23 cellular contexts compared by ENCODE assay signal in the genomic region with DNA sequence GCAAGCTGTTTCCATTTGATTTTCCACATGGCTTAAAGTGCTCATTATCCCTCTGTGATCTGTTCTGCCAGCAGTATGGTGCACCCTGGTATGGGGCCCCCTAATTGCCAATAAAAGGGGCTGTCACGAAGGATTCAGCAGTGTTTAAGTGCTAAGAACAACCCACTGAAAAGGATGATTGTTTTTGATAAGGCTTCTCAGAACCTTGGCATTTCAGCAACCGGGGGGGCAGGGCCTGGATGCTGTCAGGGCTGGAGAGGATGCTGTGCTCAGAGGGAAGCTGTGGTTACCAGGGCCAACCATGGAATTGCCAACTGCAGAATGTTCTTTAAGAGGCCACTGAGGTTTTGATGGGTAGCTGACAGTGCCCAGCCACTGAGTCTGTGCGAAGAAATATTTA.
A peak's percentile ranks its signal among the peaks of the same experiment; 100 is the strongest.
DNase-seq lines count a peak whose midpoint lies in the region; ATAC-seq and TF ChIP-seq lines count a peak whose summit lies in the region.
"Had no signal": no experiment of that assay in that cellular context is flagged by ENCODE, and none has a peak within 500 bp of the region (broad histone marks: within the 10 kb centered on the region; RNA-seq: fewer than 3 reads in every experiment).

No MANE protein-coding gene starts in this region.

- H3K79me2 ChIP-seq in GM23248 (ENCODE audit: insufficient read depth) (peaks cover 49% of the 10 kb centered on the region), SK-N-SH (ENCODE audit: insufficient read depth) (peaks cover 54% of the 10 kb centered on the region)

- no peaks in the 10 kb centered on the region for H3K9me3 Mint-ChIP-seq in stimulated activated naive CD8-positive, alpha-beta T cell treated with anti-CD3 and anti-CD28 coated beads, Interleukin-15, amount 100 ng/mL, for 72 hours
- H3K9me3 Mint-ChIP-seq: activated naive CD4-positive, alpha-beta T cell treated with anti-CD3 and anti-CD28 coated beads, Interleukin-2, amount 10 ng/mL, durations not matched to agents 7 days and 5 days had no signal

- no peaks in the 10 kb centered on the region for H3K4me1 Mint-ChIP-seq in stimulated activated naive CD8-positive, alpha-beta T cell treated with anti-CD3 and anti-CD28 coated beads, Interleukin-15, amount 100 ng/mL, for 72 hours
- H3K4me1 Mint-ChIP-seq: activated naive CD4-positive, alpha-beta T cell treated with anti-CD3 and anti-CD28 coated beads, Interleukin-2, amount 10 ng/mL, durations not matched to agents 7 days and 5 days had no signal

- CTCF ChIA-PET in SK-N-SH (lab: Yijun Ruan, JAX): interaction anchor here (1.1 to 1.7 kb wide), 4 partner anchors 15 to 211 kb away, joined by 3 to 7 read pairs (median 3); no protein-coding TSS in a partner anchor

- H3K4me1 ChIP-seq in GM23248 (ENCODE audit: insufficient read depth): peaks cover 30% of the 10 kb centered on the region
- H3K4me1 ChIP-seq in SK-N-SH (ENCODE audit: control insufficient read depth in 1 of 2, insufficient read depth in 2 of 2, low read depth in 1 of 2, low read length in 1 of 2): peaks cover 29 to 33% of the 10 kb centered on the region in 2 experiments
- H3K4me1 ChIP-seq: BLaER1, body of pancreas, Peyer's patch, prostate gland had no signal

- TF ChIP-seq CTCF in SK-N-SH (IDR thresholded peaks at IDR 0.05): no peak
- TF ChIP-seq CTCF in dorsolateral prefrontal cortex (IDR thresholded peaks at IDR 0.05 in 54 of 56, conservative IDR thresholded peaks at IDR 0.05 in 2 of 56; ENCODE audit: low read depth in 1 of 56, partially characterized antibody in 56 of 56): no peak

- H2AFZ ChIP-seq in GM23248 (no peak overlapping the region), SK-N-SH (ENCODE audit: low read depth) (no peak overlapping the region)

- DNase-seq in GM23248 (peak; percentile 37), SK-N-SH (peak; percentile 51), dorsolateral prefrontal cortex (peak in 1 of 10 donors; percentile 38), retina (peak; percentile 84), H7 (no peak)
- DNase-seq in activated T-cell treated with anti-CD3 and anti-CD28 coated beads, Interleukin-2, amount 50 U/mL, for 1 hour: no peak
- DNase-seq in stimulated activated naive CD8-positive, alpha-beta T cell treated with anti-CD3 and anti-CD28 coated beads, Interleukin-15, amount 100 ng/mL, for 72 hours: no peak
- DNase-seq: activated naive CD4-positive, alpha-beta T cell treated with anti-CD3 and anti-CD28 coated beads, Interleukin-2, amount 10 ng/mL, durations not matched to agents 7 days and 5 days; body of pancreas; erythroblast; naive thymus-derived CD4-positive, alpha-beta T cell; NCI-H1105 treated with DMSO at 0.1 percent for 48 hours; NCI-H226; Peyer's patch; stimulated activated CD8-positive, alpha-beta memory T cell treated with anti-CD3 and anti-CD28 coated beads, Interleukin-4, amount 100 ng/mL, for 48 hours had no signal

- ATAC-seq in HG03521 (IDR thresholded peaks at IDR 0.05; ENCODE audit: unreplicated experiment): no peak
- no peak for ATAC-seq in stimulated activated naive CD8-positive, alpha-beta T cell treated with anti-CD3 and anti-CD28 coated beads, Interleukin-15, amount 100 ng/mL, for 72 hours
- ATAC-seq: body of pancreas; GM12878; HCT116; naive thymus-derived CD4-positive, alpha-beta T cell had no signal

- no peak overlapping the region for H3K4me3 ChIP-seq in GM23248
- no peak overlapping the region for H3K4me3 ChIP-seq in SK-N-SH (ENCODE audit: low read depth in 2 of 2, low read length in 1 of 2)
- no peak overlapping the region for H3K4me3 ChIP-seq in dorsolateral prefrontal cortex
- no peak overlapping the region for H3K4me3 ChIP-seq in H7 (ENCODE audit: insufficient read depth, low read depth, low read length)
- H3K4me3 ChIP-seq: BLaER1, body of pancreas, GM12878, lung, Peyer's patch, prostate gland, smooth muscle cell, thoracic aorta had no signal

- H3K4me3 Mint-ChIP-seq in stimulated activated naive CD8-positive, alpha-beta T cell treated with anti-CD3 and anti-CD28 coated beads, Interleukin-15, amount 100 ng/mL, for 72 hours: no peak overlapping the region
- H3K4me3 Mint-ChIP-seq: activated naive CD4-positive, alpha-beta T cell treated with anti-CD3 and anti-CD28 coated beads, Interleukin-2, amount 10 ng/mL, durations not matched to agents 7 days and 5 days; naive thymus-derived CD4-positive, alpha-beta T cell had no signal

- WGBS in GM23248 (ENCODE audit: low coverage in 1 of 2, low lambda C conversion rate in 2 of 2, missing lambda C conversion rate in 2 of 2), 2 experiments: 65 to 72% methylated on average over 3 of the region's 3 CpGs
- 37% methylated on average over 3 of the region's 3 CpGs for WGBS in SK-N-SH (ENCODE audit: low lambda C conversion rate)

- intact Hi-C loops in dorsolateral prefrontal cortex (cut with DNase I): loop anchor here in 1 of 2 donors (5.0 kb wide), 2 partner anchors 49 to 119 kb away; partner anchors contain the start of gene CTIF

- peak in 1 of 2 experiments; percentile 58; a peak in 1 of 4 replicates for TF ChIP-seq EP300 in SK-N-SH (IDR thresholded peaks at IDR 0.05; ENCODE audit: borderline replicate concordance in 1 of 2, low read depth in 1 of 2, low read length in 1 of 2)

- no peak for TF ChIP-seq RAD21 in SK-N-SH (IDR thresholded peaks at IDR 0.05; ENCODE audit: low read length)

- H4K20me1 ChIP-seq in GM23248 (ENCODE audit: insufficient read depth) (no peaks in the 10 kb centered on the region; the same call in 1 of the 2 replicates), SK-N-SH (ENCODE audit: insufficient read depth) (peaks cover 38% of the 10 kb centered on the region; the same call in 1 of the 2 replicates)

- H3K36me3 ChIP-seq in GM23248 (ENCODE audit: low read depth) (no peaks in the 10 kb centered on the region), SK-N-SH (replicated peaks in 1 of 2; ENCODE audit: control insufficient read depth in 1 of 2, insufficient read depth in 2 of 2, low read length in 1 of 2) (no peaks in the 10 kb centered on the region), H7 (replicated peaks; ENCODE audit: control insufficient read depth, insufficient read depth, low read length) (no peaks in the 10 kb centered on the region)
- H3K36me3 ChIP-seq: BLaER1, Peyer's patch, prostate gland, thoracic aorta had no signal

- H3K4me2 ChIP-seq in GM23248 (ENCODE audit: unreplicated experiment): no peak overlapping the region
- no peak overlapping the region; the same call in 1 of the 2 replicates for H3K4me2 ChIP-seq in SK-N-SH
- H3K4me2 ChIP-seq: BLaER1, smooth muscle cell had no signal

- H3K9me2 ChIP-seq in GM23248 (ENCODE audit: insufficient read depth) (no peaks in the 10 kb centered on the region), SK-N-SH (no peaks in the 10 kb centered on the region)

- POLR2A ChIA-PET in SK-N-SH (lab: Yijun Ruan, JAX): no interaction called here

- H3K9ac ChIP-seq in GM23248 (no peak overlapping the region), SK-N-SH (no peak overlapping the region)
- H3K9ac ChIP-seq: BLaER1 had no signal

- H3F3A ChIP-seq in GM23248 (ENCODE audit: insufficient read depth): 0 out of 2 replicates have a peak, but pooled peaks cover 11% of the 10 kb centered on the region
- H3F3A ChIP-seq in SK-N-SH (replicated peaks; ENCODE audit: insufficient read depth): peaks cover 18% of the 10 kb centered on the region

- H3K9me3 ChIP-seq in GM23248 (ENCODE audit: low read depth): no peaks in the 10 kb centered on the region
- no peaks in the 10 kb centered on the region for H3K9me3 ChIP-seq in SK-N-SH
- H3K9me3 ChIP-seq: BLaER1, body of pancreas, Peyer's patch, prostate gland, thoracic aorta had no signal

- H3K27ac ChIP-seq in GM23248 (peak overlapping the region; percentile 51), SK-N-SH (ENCODE audit: low read depth in 2 of 2, low read length in 1 of 2) (peak overlapping the region in 1 of 2 experiments; percentile 50; a peak in 1 of 4 replicates), dorsolateral prefrontal cortex (peak overlapping the region in 54 of 59 donors; percentile 11 to 80 (median 64))
- H3K27ac ChIP-seq: BLaER1, body of pancreas, Peyer's patch, prostate gland, thoracic aorta had no signal

- no peak overlapping the region for H3K27ac Mint-ChIP-seq in stimulated activated naive CD8-positive, alpha-beta T cell treated with anti-CD3 and anti-CD28 coated beads, Interleukin-15, amount 100 ng/mL, for 72 hours
- H3K27ac Mint-ChIP-seq: activated naive CD4-positive, alpha-beta T cell treated with anti-CD3 and anti-CD28 coated beads, Interleukin-2, amount 10 ng/mL, durations not matched to agents 7 days and 5 days; naive thymus-derived CD4-positive, alpha-beta T cell had no signal

- H3K27me3 ChIP-seq in GM23248 (replicated peaks; ENCODE audit: insufficient read depth) (no peaks in the 10 kb centered on the region), SK-N-SH (ENCODE audit: insufficient read depth) (no peaks in the 10 kb centered on the region), dorsolateral prefrontal cortex (no peaks in the 10 kb centered on the region), H7 (ENCODE audit: control insufficient read depth, insufficient read depth, low read length) (no peaks in the 10 kb centered on the region)
- H3K27me3 ChIP-seq: BLaER1, body of pancreas, Peyer's patch had no signal

- H3K27me3 Mint-ChIP-seq in stimulated activated naive CD8-positive, alpha-beta T cell treated with anti-CD3 and anti-CD28 coated beads, Interleukin-15, amount 100 ng/mL, for 72 hours: no peaks in the 10 kb centered on the region
- H3K27me3 Mint-ChIP-seq: activated naive CD4-positive, alpha-beta T cell treated with anti-CD3 and anti-CD28 coated beads, Interleukin-2, amount 10 ng/mL, durations not matched to agents 7 days and 5 days had no signal

- in situ Hi-C loops in GM23248 (cut with MboI): no loop called here

TF ChIP-seq in SK-N-SH, 30 proteins besides CTCF, POLR2A, EP300 and RAD21 (continues in another document):
- no peak for TF ChIP-seq FOXM1 (IDR thresholded peaks at IDR 0.05; ENCODE audit: low read depth)
- no peak for TF ChIP-seq NRF1 (IDR thresholded peaks at IDR 0.05; ENCODE audit: low read depth, low read length)
- TF ChIP-seq GABPA (IDR thresholded peaks at IDR 0.05; ENCODE audit: low read depth): no peak
- TF ChIP-seq TAF1 (IDR thresholded peaks at IDR 0.05; ENCODE audit: borderline replicate concordance, low read depth, low read length): no peak
- TF ChIP-seq POLR2AphosphoS5 (IDR thresholded peaks at IDR 0.05; ENCODE audit: low read depth, low read length): no peak
- no peak for TF ChIP-seq USF2 (IDR thresholded peaks at IDR 0.05; ENCODE audit: borderline replicate concordance, low read depth, low read length)
- no peak for TF ChIP-seq CHD2 (IDR thresholded peaks at IDR 0.05; ENCODE audit: low read length, partially characterized antibody)
- TF ChIP-seq TCF12 (IDR thresholded peaks at IDR 0.05): peak; percentile 78
- TF ChIP-seq SMC3 (IDR thresholded peaks at IDR 0.05; ENCODE audit: low read depth, low read length): no peak
- no peak for TF ChIP-seq YY1 (IDR thresholded peaks at IDR 0.05; ENCODE audit: low read depth)

Comparison
In these comparisons a context has a peak if more than half of its experiments do, and no peak if none do; other contexts are left out.
1. DNase-seq: peak in GM23248 (single experiment), SK-N-SH (single experiment) and retina (single experiment); none in activated T-cell treated with anti-CD3 and anti-CD28 coated beads, Interleukin-2, amount 50 U/mL, for 1 hour (single experiment), H7 (single experiment) and stimulated activated naive CD8-positive, alpha-beta T cell treated with anti-CD3 and anti-CD28 coated beads, Interleukin-15, amount 100 ng/mL, for 72 hours (0 of 2).